1 cellular context compared by ENCODE assay signal in genomic region chr7:110253083-110253482, GRCh38.
TF ChIP-seq lines count a peak whose summit lies in the region.

No MANE protein-coding gene starts in this region.

TF ChIP-seq in endothelial cell of umbilical vein, 7 proteins besides CTCF, POLR2A, EP300 and RAD21 (continued from another document):
- no peak for TF ChIP-seq MAX (IDR thresholded peaks at IDR 0.05; ENCODE audit: insufficient read depth, insufficient read length)
TF ChIP-seq in endothelial cell of umbilical vein: peak in this region for 0.
